ENCODE assay signal across 21 cellular contexts in the genomic region with DNA sequence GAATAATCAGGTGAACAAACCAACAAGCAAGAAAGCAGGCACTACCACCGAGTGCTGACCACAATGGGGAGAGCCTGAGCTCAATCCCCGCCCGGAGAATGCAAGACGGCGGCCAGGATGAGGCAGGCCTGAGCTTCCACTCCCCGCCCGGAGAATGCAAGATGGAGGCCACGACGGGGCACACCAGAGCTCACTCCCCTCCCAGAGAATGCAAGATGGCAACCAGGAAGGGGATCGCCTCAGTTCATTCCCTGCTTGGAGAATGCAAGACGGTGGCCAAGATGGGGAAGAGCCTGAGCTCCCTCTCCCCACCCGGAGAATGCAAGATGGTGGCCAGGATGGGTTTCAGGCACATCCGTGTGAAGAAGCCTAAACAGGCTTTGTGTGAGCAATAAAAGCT. TPM values are rescaled to one million over a fixed set of nuclear protein-coding genes. Genes with fewer than 3 reads are reported as not detected.
"Had no signal": no experiment of that assay in that cellular context is flagged by ENCODE, and none has a peak within 500 bp of the region (broad histone marks: within the 10 kb centered on the region; RNA-seq: fewer than 3 reads in every experiment).

No MANE protein-coding gene starts in this region.

- H3K4me1 Mint-ChIP-seq: activated B cell treated with CpG ODN at 0.5 μM for 24 hours; activated T-helper 17 cell treated with anti-CD3 and anti-CD28 coated beads, Interleukin-2, amount 50 U/mL, for 72 hours; immature natural killer cell; stimulated activated memory B cell treated with anti-CD40 and anti-IgM and Interleukin-4, amounts not matched to agents 10 μg/mL and 1 μg/mL and 100 μg/mL, for 72 hours had no signal

- H3K27ac Mint-ChIP-seq: activated B cell treated with CpG ODN at 0.5 μM for 24 hours; activated CD8-positive, alpha-beta T cell treated with anti-CD3 and anti-CD28 coated beads for 36 hours; activated naive CD4-positive, alpha-beta T cell treated with anti-CD3 and anti-CD28 coated beads for 36 hours; activated T-helper 17 cell treated with anti-CD3 and anti-CD28 coated beads, Interleukin-2, amount 50 U/mL, for 72 hours; brain; immature natural killer cell; natural killer cell treated with Interleukin-12 subunit alpha and Interleukin-12 subunit beta and Interleukin-15 and Interleukin-18, amount 100 ng/mL, for 72 hours; stimulated activated memory B cell treated with anti-CD40 and anti-IgM and Interleukin-4, amounts not matched to agents 10 μg/mL and 1 μg/mL and 100 μg/mL, for 72 hours had no signal

- H3K27ac ChIP-seq: colonic mucosa, esophagus muscularis mucosa, gastroesophageal sphincter, heart left ventricle, lower lobe of right lung, ovary, sigmoid colon, thoracic aorta had no signal

- H3K4me3 ChIP-seq: colonic mucosa, esophagus muscularis mucosa, gastroesophageal sphincter, heart left ventricle, lower lobe of right lung, ovary, sigmoid colon, thoracic aorta had no signal

- ATAC-seq: activated CD8-positive, alpha-beta T cell treated with anti-CD3 and anti-CD28 coated beads for 36 hours; activated T-helper 17 cell treated with anti-CD3 and anti-CD28 coated beads, Interleukin-2, amount 50 U/mL, for 72 hours; gastroesophageal sphincter; heart left ventricle; lower lobe of right lung; natural killer cell treated with Interleukin-12 subunit alpha and Interleukin-12 subunit beta and Interleukin-15 and Interleukin-18, amount 100 ng/mL, for 72 hours; stimulated activated memory B cell treated with anti-CD40 and anti-IgM and Interleukin-4, amounts not matched to agents 10 μg/mL and 1 μg/mL and 100 μg/mL, for 72 hours had no signal

- H3K36me3 Mint-ChIP-seq: brain; immature natural killer cell; natural killer cell treated with Interleukin-12 subunit alpha and Interleukin-12 subunit beta and Interleukin-15 and Interleukin-18, amount 100 ng/mL, for 72 hours; stimulated activated memory B cell treated with anti-CD40 and anti-IgM and Interleukin-4, amounts not matched to agents 10 μg/mL and 1 μg/mL and 100 μg/mL, for 72 hours had no signal

- H3K9me3 Mint-ChIP-seq: activated B cell treated with CpG ODN at 0.5 μM for 24 hours; activated CD8-positive, alpha-beta T cell treated with anti-CD3 and anti-CD28 coated beads for 36 hours; activated naive CD4-positive, alpha-beta T cell treated with anti-CD3 and anti-CD28 coated beads for 36 hours; activated T-helper 17 cell treated with anti-CD3 and anti-CD28 coated beads, Interleukin-2, amount 50 U/mL, for 72 hours; immature natural killer cell; natural killer cell treated with Interleukin-12 subunit alpha and Interleukin-12 subunit beta and Interleukin-15 and Interleukin-18, amount 100 ng/mL, for 72 hours; stimulated activated memory B cell treated with anti-CD40 and anti-IgM and Interleukin-4, amounts not matched to agents 10 μg/mL and 1 μg/mL and 100 μg/mL, for 72 hours had no signal

- H3K4me3 Mint-ChIP-seq: activated B cell treated with CpG ODN at 0.5 μM for 24 hours; activated CD8-positive, alpha-beta T cell treated with anti-CD3 and anti-CD28 coated beads for 36 hours; activated naive CD4-positive, alpha-beta T cell treated with anti-CD3 and anti-CD28 coated beads for 36 hours; activated T-helper 17 cell treated with anti-CD3 and anti-CD28 coated beads, Interleukin-2, amount 50 U/mL, for 72 hours; brain; immature natural killer cell; natural killer cell treated with Interleukin-12 subunit alpha and Interleukin-12 subunit beta and Interleukin-15 and Interleukin-18, amount 100 ng/mL, for 72 hours; stimulated activated memory B cell treated with anti-CD40 and anti-IgM and Interleukin-4, amounts not matched to agents 10 μg/mL and 1 μg/mL and 100 μg/mL, for 72 hours had no signal

- DNase-seq: activated B cell treated with CpG ODN at 0.5 μM for 24 hours; activated CD4-positive, alpha-beta T cell treated with anti-CD3 and anti-CD28 coated beads for 4 hours; activated CD8-positive, alpha-beta T cell treated with anti-CD3 and anti-CD28 coated beads for 36 hours; activated naive CD4-positive, alpha-beta T cell treated with anti-CD3 and anti-CD28 coated beads for 36 hours; activated T-cell treated with anti-CD3 and anti-CD28 coated beads, Interleukin-2, amount 50 U/mL, for 1 hour; central memory CD4-positive, alpha-beta T cell; colonic mucosa; immature natural killer cell; lower lobe of right lung; SK-N-SH; stimulated activated CD4-positive, alpha-beta T cell treated with anti-CD3 and anti-CD28 coated beads, Interleukin-4, amount 100 ng/mL, for 4 hours had no signal

RNA-seq across cellular contexts. Expression of gene C2CD4C, which starts 39.7 kb away (rescaled TPM):
- total RNA-seq: activated B cell treated with CpG ODN at 0.5 μM for 24 hours; natural killer cell treated with Interleukin-12 subunit alpha and Interleukin-12 subunit beta and Interleukin-15 and Interleukin-18, amount 100 ng/mL, for 72 hours had no signal
